In the genomic region with DNA sequence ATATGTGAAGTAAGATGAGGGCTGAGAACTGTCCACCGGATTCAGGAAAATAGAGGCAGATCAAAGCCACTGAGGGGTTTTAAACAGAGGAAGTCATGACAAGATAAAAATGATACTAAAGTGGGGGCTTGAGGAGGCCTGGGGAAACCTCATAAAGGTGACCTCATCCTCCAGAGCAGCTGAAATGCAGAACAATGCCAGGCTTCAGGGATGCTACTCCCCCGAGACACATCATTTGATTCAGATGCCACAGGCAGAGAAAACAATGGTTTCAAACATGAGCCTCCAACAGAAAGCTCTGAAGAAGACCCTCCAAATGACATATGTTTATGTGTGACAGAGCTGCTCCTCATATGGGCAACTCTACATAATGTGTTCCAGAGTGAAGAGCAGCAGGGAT, we compare ENCODE assay signal across 19 cellular contexts. TPM values are rescaled to one million over a fixed set of nuclear protein-coding genes. Genes with fewer than 3 reads are reported as not detected.
A peak's percentile ranks its signal among the peaks of the same experiment; 100 is the strongest.
DNase-seq lines count a peak whose midpoint lies in the region; ATAC-seq and TF ChIP-seq lines count a peak whose summit lies in the region.
"Had no signal": no experiment of that assay in that cellular context is flagged by ENCODE, and none has a peak within 500 bp of the region (broad histone marks: within the 10 kb centered on the region; RNA-seq: fewer than 3 reads in every experiment).

No MANE protein-coding gene starts in this region.

- no peaks in the 10 kb centered on the region for H3K27me3 ChIP-seq in BE2C
- H3K27me3 ChIP-seq: pancreas, upper lobe of left lung had no signal

- DNase-seq in BE2C (peak; percentile 43), NCI-H1092 treated with DMSO at 0.1 percent for 48 hours (lab: John Stamatoyannopoulos, UW) (peak; percentile 58), NCI-H69 (lab: John Stamatoyannopoulos, UW) (peak; percentile 84), left kidney (ENCODE audit: low read depth, low spot score) (peak; percentile 38)
- no peak for DNase-seq in activated CD8-positive, alpha-beta memory T cell treated with anti-CD3 and anti-CD28 coated beads for 24 hours
- DNase-seq: activated CD4-positive, alpha-beta T cell treated with anti-CD3 and anti-CD28 coated beads for 1 hour; activated naive CD4-positive, alpha-beta T cell treated with anti-CD3 and anti-CD28 coated beads, Interleukin-2, amount 50 U/mL, for 16 hours; activated T-cell treated with anti-CD3 and anti-CD28 coated beads, Interleukin-2, amount 50 U/mL, for 48 hours; Calu3; glutamatergic neuron; NCI-H1694; pancreas; T-cell; upper lobe of left lung had no signal

- no peak overlapping the region for H3K4me3 ChIP-seq in BE2C (ENCODE audit: low read depth, low read length)
- H3K4me3 ChIP-seq: pancreas, upper lobe of left lung had no signal

- H3K36me3 ChIP-seq in BE2C = no peaks in the 10 kb centered on the region
- H3K36me3 ChIP-seq: pancreas, upper lobe of left lung had no signal

- ATAC-seq in GM18868 (IDR thresholded peaks at IDR 0.05; ENCODE audit: unreplicated experiment) = no peak
- no peak for ATAC-seq in GM21825 (IDR thresholded peaks at IDR 0.05; ENCODE audit: unreplicated experiment)
- ATAC-seq in GM21717 (IDR thresholded peaks at IDR 0.05; ENCODE audit: unreplicated experiment) = no peak
- ATAC-seq: natural killer cell treated with Interleukin-12 subunit alpha and Interleukin-12 subunit beta and Interleukin-15 and Interleukin-18, amount 100 ng/mL, for 72 hours; pancreas; Right ventricle myocardium inferior; T-cell had no signal

- peaks cover 3% of the 10 kb centered on the region; the same call in 1 of the 2 replicates for H3K4me1 ChIP-seq in BE2C
- H3K4me1 ChIP-seq: pancreas, upper lobe of left lung had no signal

- no peak for TF ChIP-seq CTCF in BE2C (IDR thresholded peaks at IDR 0.05; ENCODE audit: low read depth, low read length)

- no peaks in the 10 kb centered on the region for H3K9me3 ChIP-seq in BE2C
- H3K9me3 ChIP-seq: pancreas, upper lobe of left lung had no signal

RNA-seq across cellular contexts. Expression of a gene that starts 6.4 kb away (rescaled TPM):
- 2.3 TPM for polyA plus RNA-seq in BE2C (2012; ENCODE audit: insufficient read depth, insufficient read length, low read depth)
